Comparison of ENCODE assay signal across 1 cellular context in genomic region chr10:84114088-84114667, GRCh38.
TF ChIP-seq lines count a peak whose summit lies in the region.

No MANE protein-coding gene starts in this region.

TF ChIP-seq in HCT116, 20 proteins besides CTCF, POLR2A, EP300 and RAD21 (continued from another document):
- no peak for TF ChIP-seq ZBTB33 (IDR thresholded peaks at IDR 0.05; ENCODE audit: extremely low read depth, insufficient replicate concordance, low read length)
- no peak for TF ChIP-seq CBX3 (IDR thresholded peaks at IDR 0.05; ENCODE audit: low read depth)
- TF ChIP-seq SIN3A (IDR thresholded peaks at IDR 0.05; ENCODE audit: low read depth), result no peak
- TF ChIP-seq TCF7L2 (IDR thresholded peaks at IDR 0.05; ENCODE audit: borderline replicate concordance, extremely low read depth, insufficient read depth, insufficient read length), result no peak
- no peak for TF ChIP-seq MAX (IDR thresholded peaks at IDR 0.05)
